ENCODE assay signal across 18 cellular contexts in the genomic region with DNA sequence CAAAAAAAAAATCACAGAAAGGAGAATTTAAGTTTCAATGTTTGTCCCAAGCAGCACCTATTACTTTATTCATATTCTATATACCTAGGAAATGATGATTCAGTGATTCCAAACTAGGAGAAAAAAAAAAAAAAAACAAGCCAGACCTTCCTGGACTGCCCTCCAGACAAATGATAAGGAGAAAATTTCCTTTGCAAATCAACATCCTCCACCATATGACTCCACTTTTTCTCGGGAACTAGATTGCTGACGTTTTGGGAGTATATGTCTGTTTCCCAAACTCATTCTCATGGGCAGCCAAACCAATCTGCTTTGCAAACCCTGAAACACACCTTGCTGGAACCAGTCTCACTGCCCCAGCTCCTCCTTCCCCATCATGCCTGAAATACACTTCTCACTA.
"Had no signal": no experiment of that assay in that cellular context is flagged by ENCODE, and none has a peak within 500 bp of the region (broad histone marks: within the 10 kb centered on the region; RNA-seq: fewer than 3 reads in every experiment).

No MANE protein-coding gene starts in this region.

- H3K4me1 ChIP-seq: transverse colon had no signal

- H3K27ac Mint-ChIP-seq: activated CD8-positive, alpha-beta T cell treated with anti-CD3 and anti-CD28 coated beads, Interleukin-2, amount 10 ng/mL, durations not matched to agents 7 days and 5 days; activated naive CD4-positive, alpha-beta T cell treated with anti-CD3 and anti-CD28 coated beads for 36 hours; activated T-helper 17 cell treated with anti-CD3 and anti-CD28 coated beads, Interleukin-2, amount 50 U/mL, for 72 hours; effector memory CD8-positive, alpha-beta T cell; T-cell had no signal

- H3K4me1 Mint-ChIP-seq: T-cell had no signal

- H3K27ac ChIP-seq: neutrophil, transverse colon had no signal

- DNase-seq: activated CD4-positive, alpha-beta T cell treated with anti-CD3 and anti-CD28 coated beads for 48 hours; activated CD8-positive, alpha-beta T cell treated with anti-CD3 and anti-CD28 coated beads, Interleukin-2, amount 10 ng/mL, durations not matched to agents 7 days and 5 days; activated naive CD4-positive, alpha-beta T cell treated with anti-CD3 and anti-CD28 coated beads for 36 hours; central memory CD4-positive, alpha-beta T cell; cortex of kidney; effector memory CD8-positive, alpha-beta T cell; erythroblast; hippocampal formation; kidney glomerular epithelial cell; posterior cingulate gyrus; right cardiac atrium; stimulated activated naive CD4-positive, alpha-beta T cell; substantia nigra; T-cell; T1000; transverse colon had no signal

- H3K9me3 ChIP-seq: neutrophil, transverse colon had no signal

- H3K27me3 Mint-ChIP-seq: activated T-helper 17 cell treated with anti-CD3 and anti-CD28 coated beads, Interleukin-2, amount 50 U/mL, for 72 hours; effector memory CD8-positive, alpha-beta T cell; T-cell had no signal

- H3K27me3 ChIP-seq: neutrophil, transverse colon had no signal

- H3K36me3 Mint-ChIP-seq: T-cell had no signal

- ATAC-seq: activated CD8-positive, alpha-beta T cell treated with anti-CD3 and anti-CD28 coated beads, Interleukin-2, amount 10 ng/mL, durations not matched to agents 7 days and 5 days; activated T-helper 17 cell treated with anti-CD3 and anti-CD28 coated beads, Interleukin-2, amount 50 U/mL, for 72 hours; effector memory CD8-positive, alpha-beta T cell; right cardiac atrium; T-cell had no signal

- H3K4me3 Mint-ChIP-seq: activated CD8-positive, alpha-beta T cell treated with anti-CD3 and anti-CD28 coated beads, Interleukin-2, amount 10 ng/mL, durations not matched to agents 7 days and 5 days; activated naive CD4-positive, alpha-beta T cell treated with anti-CD3 and anti-CD28 coated beads for 36 hours; activated T-helper 17 cell treated with anti-CD3 and anti-CD28 coated beads, Interleukin-2, amount 50 U/mL, for 72 hours; effector memory CD8-positive, alpha-beta T cell; T-cell had no signal

- H3K36me3 ChIP-seq: neutrophil, transverse colon had no signal

- H3K4me3 ChIP-seq: transverse colon had no signal

- H3K9me3 Mint-ChIP-seq: activated naive CD4-positive, alpha-beta T cell treated with anti-CD3 and anti-CD28 coated beads for 36 hours; activated T-helper 17 cell treated with anti-CD3 and anti-CD28 coated beads, Interleukin-2, amount 50 U/mL, for 72 hours; effector memory CD8-positive, alpha-beta T cell; T-cell had no signal
